Comparison of ENCODE assay signal across 22 cellular contexts in the genomic region with DNA sequence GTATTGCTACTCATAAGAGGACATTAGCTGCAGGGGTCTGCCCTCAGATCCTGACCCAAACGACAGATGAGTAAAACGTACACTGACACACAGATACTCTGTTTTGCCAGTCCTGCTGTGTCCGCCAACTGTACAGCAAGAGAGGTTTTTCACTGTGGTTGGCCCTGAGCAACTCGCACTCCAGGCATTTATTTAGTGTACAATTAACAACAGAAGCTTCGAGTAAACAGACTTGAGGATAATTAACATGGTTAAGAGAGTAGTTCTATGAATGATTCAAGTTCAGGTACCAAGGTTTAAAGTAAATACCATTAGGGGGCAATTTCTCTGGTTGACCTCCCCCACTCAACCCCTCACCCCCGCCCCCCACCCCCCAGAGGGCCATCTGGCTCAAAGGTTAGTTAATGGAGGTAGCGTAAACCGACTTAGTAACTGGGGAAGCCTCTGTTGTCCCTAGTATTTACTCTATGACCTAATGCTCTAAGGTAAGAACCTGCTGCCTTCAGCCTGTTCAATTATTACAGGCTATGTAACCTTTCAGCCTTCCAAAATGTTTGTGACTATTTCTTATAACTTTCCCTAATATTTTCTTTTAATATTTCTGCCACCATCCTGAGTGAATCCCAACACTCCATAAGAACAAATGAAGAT.
A peak's percentile ranks its signal among the peaks of the same experiment; 100 is the strongest.
DNase-seq lines count a peak whose midpoint lies in the region; ATAC-seq and TF ChIP-seq lines count a peak whose summit lies in the region.
"Had no signal": no experiment of that assay in that cellular context is flagged by ENCODE, and none has a peak within 500 bp of the region (broad histone marks: within the 10 kb centered on the region; RNA-seq: fewer than 3 reads in every experiment).

No MANE protein-coding gene starts in this region.

- H3K4me3 ChIP-seq in mesenchymal stem cell (ENCODE audit: insufficient read depth in 1 of 2, low read depth in 1 of 2, low read length in 2 of 2): no peak overlapping the region
- H3K4me3 ChIP-seq: breast epithelium, esophagus squamous epithelium, transverse colon had no signal

- H3K4me2 ChIP-seq in mesenchymal stem cell (ENCODE audit: low read length, poor library complexity, severe bottlenecking): peak overlapping the region; percentile 50

- H3K4me1 ChIP-seq in mesenchymal stem cell (ENCODE audit: control insufficient read depth, insufficient read depth, low read depth, low read length): peaks cover 1% of the 10 kb centered on the region
- H3K4me1 ChIP-seq: breast epithelium, esophagus squamous epithelium, transverse colon had no signal

- POLR2A ChIA-PET in RWPE1 (lab: Yijun Ruan, JAX; ENCODE audit: low non-redundant PET): no interaction called here

- no peak overlapping the region for H3K14ac ChIP-seq in mesenchymal stem cell (ENCODE audit: low read length in 2 of 2)

- H2BK12ac ChIP-seq in mesenchymal stem cell (ENCODE audit: low read length in 2 of 2): no peak overlapping the region

- H3K27ac ChIP-seq in mesenchymal stem cell (ENCODE audit: low read length, poor library complexity, severe bottlenecking) (no peak overlapping the region), RWPE1 (no peak overlapping the region)
- H3K27ac ChIP-seq: breast epithelium, esophagus squamous epithelium, transverse colon had no signal

- H3K36me3 ChIP-seq in mesenchymal stem cell (ENCODE audit: control insufficient read depth in 1 of 2, insufficient read depth in 2 of 2, low read depth in 1 of 2, low read length in 2 of 2): no peaks in the 10 kb centered on the region
- H3K36me3 ChIP-seq: breast epithelium, esophagus squamous epithelium, transverse colon had no signal

- H3K9ac ChIP-seq in mesenchymal stem cell (ENCODE audit: low read length): no peak overlapping the region

- no peak for TF ChIP-seq CTCF in RWPE1 (conservative IDR thresholded peaks at IDR 0.05; ENCODE audit: low read depth)

- DNase-seq in NCI-H1092 (lab: John Stamatoyannopoulos, UW) (peak; percentile 45), NCI-H2081 (lab: John Stamatoyannopoulos, UW) (peak; percentile 31 to 79), NCI-H82 treated with DMSO at 0.1 percent for 48 hours (lab: John Stamatoyannopoulos, UW; ENCODE audit: unreplicated experiment) (peak; percentile 90), mesenchymal stem cell (no peak), sciatic nerve (ENCODE audit: low spot score) (no peak), RWPE1 (ENCODE audit: low spot score) (no peak)
- DNase-seq in stimulated activated CD4-positive, alpha-beta T cell treated with anti-CD3 and anti-CD28 coated beads, Interleukin-4, amount 100 ng/mL, for 1 hour: no peak
- DNase-seq: activated CD8-positive, alpha-beta T cell treated with anti-CD3 and anti-CD28 coated beads, Interleukin-2, amount 10 ng/mL, durations not matched to agents 7 days and 5 days; amniotic stem cell; DMS 273 treated with DMSO at 0.1 percent for 48 hours; esophagus squamous epithelium; HFFc6; Karpas-422; left cardiac atrium; naive B cell; NCI-H1048; occipital lobe; stimulated activated CD4-positive, alpha-beta T cell treated with anti-CD3 and anti-CD28 coated beads, Interleukin-12 subunit alpha, Interleukin-12 subunit beta, amount 100 ng/mL, for 4 hours; T1000; transverse colon had no signal

- intact Hi-C loops in sciatic nerve (cut with DNase I): no loop called here

- H4K91ac ChIP-seq in mesenchymal stem cell (ENCODE audit: low read length): no peak overlapping the region

- no peak overlapping the region for H4K8ac ChIP-seq in mesenchymal stem cell (ENCODE audit: low read length)

- no peak overlapping the region for H3K18ac ChIP-seq in mesenchymal stem cell (ENCODE audit: low read depth in 1 of 2, low read length in 2 of 2)

- no peak overlapping the region for H2BK120ac ChIP-seq in mesenchymal stem cell (ENCODE audit: low read depth, low read length)

- no peaks in the 10 kb centered on the region for H3K79me1 ChIP-seq in mesenchymal stem cell (replicated peaks; ENCODE audit: low read length, poor library complexity, severe bottlenecking)

- CTCF ChIA-PET in RWPE1 (lab: Yijun Ruan, JAX): no interaction called here

- H3K9me3 ChIP-seq in mesenchymal stem cell (ENCODE audit: control insufficient read depth, low read length): peaks cover 3% of the 10 kb centered on the region
- H3K9me3 ChIP-seq: breast epithelium, esophagus squamous epithelium, transverse colon had no signal

- H2AK5ac ChIP-seq in mesenchymal stem cell (ENCODE audit: low read length, severe bottlenecking): no peak overlapping the region

- no peak overlapping the region for H2BK15ac ChIP-seq in mesenchymal stem cell (ENCODE audit: low read depth, poor library complexity, severe bottlenecking)

- H3K27me3 ChIP-seq in mesenchymal stem cell (ENCODE audit: control insufficient read depth in 1 of 2, insufficient read depth in 1 of 2, low read length in 2 of 2): no peaks in the 10 kb centered on the region
- H3K27me3 ChIP-seq: breast epithelium, esophagus squamous epithelium, transverse colon had no signal

- no peak overlapping the region for H3K23ac ChIP-seq in mesenchymal stem cell (ENCODE audit: low read length in 2 of 2)

- WGBS in mesenchymal stem cell: 62% methylated on average over 6 of the region's 8 CpGs

- ATAC-seq in sciatic nerve: no peak
- ATAC-seq in GM19023 (IDR thresholded peaks at IDR 0.05; ENCODE audit: unreplicated experiment): no peak
- ATAC-seq: activated CD8-positive, alpha-beta T cell treated with anti-CD3 and anti-CD28 coated beads, Interleukin-2, amount 10 ng/mL, durations not matched to agents 7 days and 5 days; left cardiac atrium had no signal

- H2AFZ ChIP-seq in mesenchymal stem cell (ENCODE audit: low read depth, low read length): no peak overlapping the region

- no peak overlapping the region for H3K4ac ChIP-seq in mesenchymal stem cell (ENCODE audit: low read depth in 1 of 2, low read length in 2 of 2)

- H2BK5ac ChIP-seq in mesenchymal stem cell (ENCODE audit: low read depth, low read length, poor library complexity, severe bottlenecking): no peak overlapping the region

Comparison
In these comparisons a context has a peak if more than half of its experiments do, and no peak if none do; other contexts are left out.
1. DNase-seq: peak in NCI-H1092 (single experiment), NCI-H2081 (2 of 2) and NCI-H82 treated with DMSO at 0.1 percent for 48 hours (single experiment); none in mesenchymal stem cell (single experiment), sciatic nerve (single experiment), stimulated activated CD4-positive, alpha-beta T cell treated with anti-CD3 and anti-CD28 coated beads, Interleukin-4, amount 100 ng/mL, for 1 hour (single experiment) and RWPE1 (single experiment).